ENCODE assay signal across 11 cellular contexts in the genomic region with DNA sequence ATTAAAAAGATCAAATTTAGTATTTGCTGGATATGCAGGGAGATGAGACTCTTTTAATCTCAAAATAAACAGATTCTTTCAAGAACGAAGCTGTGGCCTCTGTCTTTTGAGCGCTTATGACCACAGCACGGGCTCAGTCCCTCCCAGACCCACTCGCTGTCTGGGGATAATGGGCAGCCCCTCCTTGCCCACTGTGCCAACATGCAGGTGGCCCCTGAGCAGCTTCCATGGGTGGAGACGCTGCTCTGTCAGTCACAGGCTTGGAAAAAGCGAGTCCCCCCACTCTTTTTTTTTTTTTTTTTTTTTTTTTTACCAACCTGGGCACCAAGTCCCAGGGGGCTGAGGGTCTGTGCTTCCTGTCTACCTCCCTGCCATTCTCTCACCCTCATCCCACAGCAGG.
DNase-seq lines count a peak whose midpoint lies in the region; ATAC-seq and TF ChIP-seq lines count a peak whose summit lies in the region.
"Had no signal": no experiment of that assay in that cellular context is flagged by ENCODE, and none has a peak within 500 bp of the region (broad histone marks: within the 10 kb centered on the region; RNA-seq: fewer than 3 reads in every experiment).

No MANE protein-coding gene starts in this region.

- no peak for TF ChIP-seq CTCF in Caco-2 (IDR thresholded peaks at IDR 0.05; ENCODE audit: insufficient read depth in 1 of 2, low read depth in 1 of 2, low read length in 1 of 2, severe bottlenecking in 1 of 2, unreplicated experiment in 1 of 2)
- TF ChIP-seq CTCF in fibroblast of lung (conservative IDR thresholded peaks at IDR 0.05 in 1 of 2, IDR thresholded peaks at IDR 0.05 in 1 of 2; ENCODE audit: low read depth in 1 of 2, low read length in 2 of 2): no peak

- H3K4me1 ChIP-seq in Caco-2: no peaks in the 10 kb centered on the region
- peaks cover 22% of the 10 kb centered on the region for H3K4me1 ChIP-seq in fibroblast of lung (ENCODE audit: control insufficient read depth, extremely low read depth, insufficient read depth, low read length)

- H3K9me3 Mint-ChIP-seq in Caco-2 (ENCODE audit: unreplicated experiment): no peaks in the 10 kb centered on the region
- H3K9me3 Mint-ChIP-seq: naive thymus-derived CD4-positive, alpha-beta T cell had no signal

- no peaks in the 10 kb centered on the region for H3K27me3 ChIP-seq in Caco-2 (replicated peaks; ENCODE audit: control insufficient read depth, insufficient read depth, low read length)
- no peaks in the 10 kb centered on the region for H3K27me3 ChIP-seq in fibroblast of lung (ENCODE audit: control insufficient read depth, insufficient read depth, low read length)
- H3K27me3 ChIP-seq: body of pancreas had no signal

- H3K9me3 ChIP-seq in Caco-2 (no peaks in the 10 kb centered on the region), fibroblast of lung (ENCODE audit: control insufficient read depth, insufficient read depth, low read depth, low read length) (no peaks in the 10 kb centered on the region)
- H3K9me3 ChIP-seq: body of pancreas had no signal

- BruUV-seq in Caco-2 (replicated peaks; lab: Mats Ljungman, UMichigan): no TSS peak

- ATAC-seq in SK-N-SH treated with all-trans-retinoic acid at 6 μM for 48 hours (peak; percentile 9; the same call in 1 of the 3 replicates), sciatic nerve (peak; percentile 18), GM21619 (IDR thresholded peaks at IDR 0.05; ENCODE audit: unreplicated experiment) (no peak)
- ATAC-seq: naive thymus-derived CD4-positive, alpha-beta T cell had no signal

- H3K4me1 Mint-ChIP-seq in Caco-2 (ENCODE audit: low read depth, unreplicated experiment): peaks cover 8% of the 10 kb centered on the region

- H3K27me3 Mint-ChIP-seq in Caco-2 (ENCODE audit: insufficient read depth, unreplicated experiment): no peaks in the 10 kb centered on the region

- DNase-seq in Caco-2 (no peak), fibroblast of lung (ENCODE audit: low read depth in 2 of 2) (no peak), sciatic nerve (ENCODE audit: low spot score) (no peak), NCI-H69 (lab: John Stamatoyannopoulos, UW) (no peak), midbrain (lab: John Stamatoyannopoulos, UW) (no peak)
- no peak for DNase-seq in effector CD4-positive, alpha-beta T cell
- DNase-seq: body of pancreas; naive thymus-derived CD4-positive, alpha-beta T cell; NCI-H1105 had no signal

- H3K27ac Mint-ChIP-seq in Caco-2 (ENCODE audit: unreplicated experiment): peak overlapping the region; percentile 36

- no peak overlapping the region for H3K4me2 ChIP-seq in fibroblast of lung (ENCODE audit: extremely low read depth, insufficient read depth, low read length)

- H3K27ac ChIP-seq in fibroblast of lung (ENCODE audit: insufficient read depth, low read length): peak overlapping the region; percentile 91

- H3K36me3 Mint-ChIP-seq in Caco-2 (ENCODE audit: insufficient read depth, unreplicated experiment): peaks cover 14% of the 10 kb centered on the region
- H3K36me3 Mint-ChIP-seq: naive thymus-derived CD4-positive, alpha-beta T cell had no signal

- peak overlapping the region; percentile 21 for H3K9ac ChIP-seq in fibroblast of lung (ENCODE audit: insufficient read depth, low read length)

- POLR2A ChIA-PET in Caco-2 (lab: Charles Lee): no interaction called here

- H2AFZ ChIP-seq in fibroblast of lung (ENCODE audit: low read length): no peak overlapping the region

- intact Hi-C loops in Caco-2 (cut with micrococcal nuclease; ENCODE audit: unreplicated experiment): no loop called here
- intact Hi-C loops in sciatic nerve (cut with DNase I): no loop called here

- CTCF ChIA-PET in Caco-2 (lab: Charles Lee): no interaction called here

- no peaks in the 10 kb centered on the region for H3K79me2 ChIP-seq in fibroblast of lung (ENCODE audit: control insufficient read depth, insufficient read depth, low read length)

- H3K36me3 ChIP-seq in Caco-2 (ENCODE audit: control insufficient read depth, insufficient read depth, low read length) (no peaks in the 10 kb centered on the region), fibroblast of lung (ENCODE audit: control insufficient read depth, insufficient read depth, low read length) (peaks cover 6% of the 10 kb centered on the region)

- H4K20me1 ChIP-seq in fibroblast of lung (ENCODE audit: control insufficient read depth, extremely low read depth, insufficient read depth, low read length): no peaks in the 10 kb centered on the region

- H3K4me3 ChIP-seq in Caco-2 (ENCODE audit: low read depth, low read length) (no peak overlapping the region), fibroblast of lung (replicated peaks in 1 of 4; ENCODE audit: control extremely low read depth in 1 of 4, insufficient read depth in 1 of 4, low read depth in 3 of 4, low read length in 4 of 4) (no peak overlapping the region)
- H3K4me3 ChIP-seq: body of pancreas had no signal

- H3K4me3 Mint-ChIP-seq in Caco-2 (ENCODE audit: unreplicated experiment): no peak overlapping the region

TF ChIP-seq in SK-N-SH treated with all-trans-retinoic acid at 6 μM for 48 hours, 23 proteins besides CTCF, POLR2A, EP300 and RAD21:
- TF ChIP-seq CSDC2 (CRISPR knock-in tag; IDR thresholded peaks at IDR 0.05) (no peak), GLIS3 (CRISPR knock-in tag; IDR thresholded peaks at IDR 0.05) (no peak), ZC3H10 (CRISPR knock-in tag; IDR thresholded peaks at IDR 0.05) (no peak), ZNF565 (CRISPR knock-in tag; conservative IDR thresholded peaks at IDR 0.05; ENCODE audit: low read depth) (no peak), OSR1 (CRISPR knock-in tag; IDR thresholded peaks at IDR 0.05) (no peak)
- TF ChIP-seq, protein P1, sequence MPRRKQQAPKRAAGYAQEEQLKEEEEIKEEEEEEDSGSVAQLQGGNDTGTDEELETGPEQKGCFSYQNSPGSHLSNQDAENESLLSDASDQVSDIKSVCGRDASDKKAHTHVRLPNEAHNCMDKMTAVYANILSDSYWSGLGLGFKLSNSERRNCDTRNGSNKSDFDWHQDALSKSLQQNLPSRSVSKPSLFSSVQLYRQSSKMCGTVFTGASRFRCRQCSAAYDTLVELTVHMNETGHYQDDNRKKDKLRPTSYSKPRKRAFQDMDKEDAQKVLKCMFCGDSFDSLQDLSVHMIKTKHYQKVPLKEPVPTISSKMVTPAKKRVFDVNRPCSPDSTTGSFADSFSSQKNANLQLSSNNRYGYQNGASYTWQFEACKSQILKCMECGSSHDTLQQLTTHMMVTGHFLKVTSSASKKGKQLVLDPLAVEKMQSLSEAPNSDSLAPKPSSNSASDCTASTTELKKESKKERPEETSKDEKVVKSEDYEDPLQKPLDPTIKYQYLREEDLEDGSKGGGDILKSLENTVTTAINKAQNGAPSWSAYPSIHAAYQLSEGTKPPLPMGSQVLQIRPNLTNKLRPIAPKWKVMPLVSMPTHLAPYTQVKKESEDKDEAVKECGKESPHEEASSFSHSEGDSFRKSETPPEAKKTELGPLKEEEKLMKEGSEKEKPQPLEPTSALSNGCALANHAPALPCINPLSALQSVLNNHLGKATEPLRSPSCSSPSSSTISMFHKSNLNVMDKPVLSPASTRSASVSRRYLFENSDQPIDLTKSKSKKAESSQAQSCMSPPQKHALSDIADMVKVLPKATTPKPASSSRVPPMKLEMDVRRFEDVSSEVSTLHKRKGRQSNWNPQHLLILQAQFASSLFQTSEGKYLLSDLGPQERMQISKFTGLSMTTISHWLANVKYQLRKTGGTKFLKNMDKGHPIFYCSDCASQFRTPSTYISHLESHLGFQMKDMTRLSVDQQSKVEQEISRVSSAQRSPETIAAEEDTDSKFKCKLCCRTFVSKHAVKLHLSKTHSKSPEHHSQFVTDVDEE (CRISPR knock-in tag; IDR thresholded peaks at IDR 0.05): no peak
